In genomic region chr9:120873512-120873911, GRCh38 we compare ENCODE assay signal across 12 cellular contexts. TPM values are rescaled to one million over a fixed set of nuclear protein-coding genes. Genes with fewer than 3 reads are reported as not detected.
DNase-seq lines count a peak whose midpoint lies in the region; ATAC-seq and TF ChIP-seq lines count a peak whose summit lies in the region.
"Had no signal": no experiment of that assay in that cellular context is flagged by ENCODE, and none has a peak within 500 bp of the region (broad histone marks: within the 10 kb centered on the region; RNA-seq: fewer than 3 reads in every experiment).

No MANE protein-coding gene starts in this region.

- no peaks in the 10 kb centered on the region for H3K9me3 Mint-ChIP-seq in MCF 10A (ENCODE audit: unreplicated experiment)
- no peaks in the 10 kb centered on the region for H3K9me3 Mint-ChIP-seq in type B pancreatic cell
- H3K9me3 Mint-ChIP-seq in effector memory CD8-positive, alpha-beta T cell: no peaks in the 10 kb centered on the region

- H3K4me1 ChIP-seq in breast epithelium: no peaks in the 10 kb centered on the region
- H3K4me1 ChIP-seq in Panc1 (ENCODE audit: control insufficient read depth, insufficient read depth, low read length): peaks cover 47% of the 10 kb centered on the region
- H3K4me1 ChIP-seq in suprapubic skin: peaks cover 34% of the 10 kb centered on the region

- H3K9me3 ChIP-seq in breast epithelium (no peaks in the 10 kb centered on the region), Panc1 (ENCODE audit: control insufficient read depth, insufficient read depth, low read depth, low read length) (no peaks in the 10 kb centered on the region), suprapubic skin (no peaks in the 10 kb centered on the region)

- H3K4me3 Mint-ChIP-seq in MCF 10A (ENCODE audit: unreplicated experiment) (peak overlapping the region; percentile 36), type B pancreatic cell (peak overlapping the region; percentile 68)
- no peak overlapping the region for H3K4me3 Mint-ChIP-seq in effector memory CD8-positive, alpha-beta T cell

- BruUV-seq in MCF 10A (replicated peaks; lab: Mats Ljungman, UMichigan): no TSS peak
- BruUV-seq in Panc1 (replicated peaks; lab: Mats Ljungman, UMichigan): no TSS peak

- DNase-seq in MCF 10A (ENCODE audit: unreplicated experiment) (peak; percentile 74), breast epithelium (ENCODE audit: low spot score in 2 of 2) (no peak), Panc1 (ENCODE audit: low read depth, low spot score) (no peak), epithelial cell of esophagus (ENCODE audit: low read depth) (peak; percentile 89), type B pancreatic cell (ENCODE audit: extremely low spot score, unreplicated experiment) (no peak), NCI-H1092 (lab: John Stamatoyannopoulos, UW) (no peak), suprapubic skin (ENCODE audit: low spot score in 2 of 2) (no peak)
- DNase-seq in effector memory CD8-positive, alpha-beta T cell: no peak
- DNase-seq: AML-193, anterior cingulate cortex, NCI-H187, T1000 had no signal

- H3K36me3 Mint-ChIP-seq in MCF 10A (ENCODE audit: insufficient read depth, unreplicated experiment) (peaks cover 27% of the 10 kb centered on the region), type B pancreatic cell (peaks cover 8% of the 10 kb centered on the region)
- peaks cover 37% of the 10 kb centered on the region for H3K36me3 Mint-ChIP-seq in effector memory CD8-positive, alpha-beta T cell (ENCODE audit: insufficient read depth)

- H3K4me1 Mint-ChIP-seq in MCF 10A (ENCODE audit: insufficient read depth, unreplicated experiment) (peaks cover 35% of the 10 kb centered on the region), type B pancreatic cell (ENCODE audit: unreplicated experiment) (peaks cover 22% of the 10 kb centered on the region)
- H3K4me1 Mint-ChIP-seq in effector memory CD8-positive, alpha-beta T cell (ENCODE audit: low read depth in 2 of 2): peaks cover 32 to 35% of the 10 kb centered on the region in 2 donors

- H3K36me3 ChIP-seq in breast epithelium (no peaks in the 10 kb centered on the region), Panc1 (ENCODE audit: control insufficient read depth, insufficient read depth, low read length) (peaks cover 3% of the 10 kb centered on the region; the same call in 1 of the 2 replicates), suprapubic skin (no peaks in the 10 kb centered on the region)

- H3K27ac Mint-ChIP-seq in MCF 10A (ENCODE audit: low read depth, unreplicated experiment): peak overlapping the region; percentile 74
- H3K27ac Mint-ChIP-seq in type B pancreatic cell: peak overlapping the region; percentile 89
- H3K27ac Mint-ChIP-seq in effector memory CD8-positive, alpha-beta T cell: peak overlapping the region in 1 of 2 donors; percentile 57

- POLR2A ChIA-PET in MCF 10A (lab: Yijun Ruan, JAX): interaction anchor here (0.9 to 1.9 kb wide), 5 partner anchors 12 to 97 kb away, joined by 3 to 11 read pairs (median 4); partner anchors contain the start of genes FBXW2 and PSMD5
- POLR2A ChIA-PET in Panc1 (lab: Charles Lee): interaction anchor here (0.6 kb wide), 1 partner anchor 63 kb away, joined by 3 read pairs; no protein-coding TSS in a partner anchor

- intact Hi-C loops in MCF 10A (cut with micrococcal nuclease) (no loop called here), breast epithelium (cut with DNase I; ENCODE audit: low total_unique reads) (no loop called here), Panc1 (cut with micrococcal nuclease; ENCODE audit: unreplicated experiment) (no loop called here)

- H3K4me3 ChIP-seq in breast epithelium: no peak overlapping the region
- H3K4me3 ChIP-seq in Panc1 (ENCODE audit: low read depth in 2 of 2, low read length in 2 of 2): no peak overlapping the region
- H3K4me3 ChIP-seq in epithelial cell of esophagus (ENCODE audit: low read length): no peak overlapping the region
- H3K4me3 ChIP-seq in suprapubic skin: no peak overlapping the region

- H3K27ac ChIP-seq in breast epithelium (no peak overlapping the region), Panc1 (ENCODE audit: low read length) (peak overlapping the region; percentile 94), suprapubic skin (no peak overlapping the region)

- no peak for ATAC-seq in Panc1
- no peak for ATAC-seq in effector memory CD8-positive, alpha-beta T cell (replicated peaks)

- CTCF ChIA-PET in MCF 10A (lab: Yijun Ruan, JAX) (interaction anchor here (0.5 to 2.3 kb wide), 5 partner anchors 43 to 390 kb away, joined by 3 to 9 read pairs (median 4); no protein-coding TSS in a partner anchor), Panc1 (lab: Charles Lee) (no interaction called here)

- H3K27me3 Mint-ChIP-seq in MCF 10A (ENCODE audit: insufficient read depth, unreplicated experiment): no peaks in the 10 kb centered on the region
- H3K27me3 Mint-ChIP-seq in type B pancreatic cell: peaks cover 9% of the 10 kb centered on the region
- no peaks in the 10 kb centered on the region for H3K27me3 Mint-ChIP-seq in effector memory CD8-positive, alpha-beta T cell

- TF ChIP-seq POLR2A in breast epithelium (IDR thresholded peaks at IDR 0.05): no peak
- TF ChIP-seq POLR2A in suprapubic skin (IDR thresholded peaks at IDR 0.05): no peak

- WGBS in suprapubic skin: 70% methylated on average over 3 of the region's 4 CpGs

- in situ Hi-C loops in Panc1 (cut with HindIII; ENCODE audit: low pct_unique_long_range_greater_than_20kb, low sequenced_read_pairs): no loop called here

- TF ChIP-seq EP300 in suprapubic skin (IDR thresholded peaks at IDR 0.05): no peak

- TF ChIP-seq CTCF in MCF 10A (IDR thresholded peaks at IDR 0.05; ENCODE audit: unreplicated experiment) (no peak), breast epithelium (IDR thresholded peaks at IDR 0.05) (no peak), Panc1 (IDR thresholded peaks at IDR 0.05) (no peak), epithelial cell of esophagus (IDR thresholded peaks at IDR 0.05; ENCODE audit: insufficient read depth, low read depth, low read length, missing control alignments) (no peak), type B pancreatic cell (conservative IDR thresholded peaks at IDR 0.05) (no peak), suprapubic skin (IDR thresholded peaks at IDR 0.05) (no peak)

- no peaks in the 10 kb centered on the region for H3K27me3 ChIP-seq in breast epithelium
- H3K27me3 ChIP-seq in Panc1 (ENCODE audit: control insufficient read depth, insufficient read depth, low read length): no peaks in the 10 kb centered on the region
- no peaks in the 10 kb centered on the region for H3K27me3 ChIP-seq in suprapubic skin

RNA-seq across cellular contexts. Expression of gene PHF19, which starts 3.5 kb away (rescaled TPM):
- total RNA-seq in MCF 10A (2022) (39.6 and 61.0 TPM in 2 replicates), breast epithelium (10 to 100 TPM; 16.5 to 33.1 (median 19.0) TPM), Panc1 (2021; ENCODE audit: unreplicated experiment) (91.1 TPM), type B pancreatic cell (ENCODE audit: low replicate concordance) (31.0 and 39.6 TPM in 2 replicates), suprapubic skin (10 to 100 TPM; 11.3 to 15.5 (median 13.8) TPM)
- polyA plus RNA-seq in Panc1 (2012; ENCODE audit: insufficient read length): 56.2 TPM

RNA-seq across cellular contexts. Expression of gene PSMD5, which starts 30.8 kb away (rescaled TPM):
- total RNA-seq in MCF 10A (2022) (71.0 and 91.0 TPM in 2 replicates), breast epithelium (10 to 100 TPM; 48.3 to 54.1 (median 50.3) TPM), Panc1 (2021; ENCODE audit: unreplicated experiment) (53.0 TPM), type B pancreatic cell (ENCODE audit: low replicate concordance) (43.6 and 45.2 TPM in 2 replicates), suprapubic skin (10 to 100 TPM; 30.7 to 47.7 (median 33.0) TPM)
- 42.9 TPM for polyA plus RNA-seq in Panc1 (2012; ENCODE audit: insufficient read length)

RNA-seq across cellular contexts. Expression of gene TRAF1, which starts 53.1 kb away (rescaled TPM):
- total RNA-seq in MCF 10A (2022) (0.84 and 1.2 TPM in 2 replicates), breast epithelium (1 to 10 TPM; 4.9 to 8.6 (median 7.3) TPM), Panc1 (2021; ENCODE audit: unreplicated experiment) (4.7 TPM), type B pancreatic cell (ENCODE audit: low replicate concordance) (1.9 and 3.1 TPM in 2 replicates), suprapubic skin (10 to 100 TPM in 1 of 4 donors, 1 to 10 TPM in 3; 3.5 to 12.2 (median 7.5) TPM)
- 3.7 TPM for polyA plus RNA-seq in Panc1 (2012; ENCODE audit: insufficient read length)

Comparison
In these comparisons a context has a peak if more than half of its experiments do, and no peak if none do; other contexts are left out.
1. DNase-seq: peak in MCF 10A (single experiment) and epithelial cell of esophagus (single experiment); none in breast epithelium (0 of 2), Panc1 (single experiment), type B pancreatic cell (single experiment), NCI-H1092 (single experiment), effector memory CD8-positive, alpha-beta T cell (0 of 3) and suprapubic skin (0 of 2).
2. H3K4me3 Mint-ChIP-seq: peak in MCF 10A (single experiment) and type B pancreatic cell (single experiment); none in effector memory CD8-positive, alpha-beta T cell (0 of 2).